ENCODE assay signal across 1 cellular context in genomic region chr18:9575558-9575957, GRCh38.
TF ChIP-seq lines count a peak whose summit lies in the region.

No MANE protein-coding gene starts in this region.

TF ChIP-seq in K562, 482 proteins besides CTCF, POLR2A, EP300 and RAD21 (continued from another document and continues in another):
- TF ChIP-seq NR2C2 (CRISPR knock-in tag; IDR thresholded peaks at IDR 0.05) (0 out of 2 replicates have a peak, but pooled peaks have one; percentile 34), NR2C2 (tag; IDR thresholded peaks at IDR 0.05) (no peak), PHTF2 (CRISPR knock-in tag; IDR thresholded peaks at IDR 0.05) (no peak), ZNF512 (tag; IDR thresholded peaks at IDR 0.05) (no peak), NR1H2 (CRISPR knock-in tag; IDR thresholded peaks at IDR 0.05) (no peak), ZNF77 (CRISPR knock-in tag; IDR thresholded peaks at IDR 0.05) (no peak), HDAC6 (IDR thresholded peaks at IDR 0.05; ENCODE audit: low read depth, low read length) (no peak), NUFIP1 (IDR thresholded peaks at IDR 0.05; ENCODE audit: partially characterized antibody) (no peak), WHSC1 (IDR thresholded peaks at IDR 0.05; ENCODE audit: low read length) (no peak), NCOA2 (IDR thresholded peaks at IDR 0.05; ENCODE audit: partially characterized antibody in 2 of 2) (peak in 1 of 2 experiments; percentile 54), NCOR1 (IDR thresholded peaks at IDR 0.05) (no peak), FUS (optimal IDR thresholded peaks at IDR 0.05; ENCODE audit: low read depth, low read length) (no peak), LEF1 (IDR thresholded peaks at IDR 0.05) (no peak), MXI1 (IDR thresholded peaks at IDR 0.05; ENCODE audit: low read depth, low read length) (no peak), GTF2E2 (tag; IDR thresholded peaks at IDR 0.05) (no peak), DACH1 (IDR thresholded peaks at IDR 0.05; ENCODE audit: partially characterized antibody) (no peak), CHCHD3 (CRISPR knock-in tag; IDR thresholded peaks at IDR 0.05) (no peak), ZNF133 (CRISPR knock-in tag; IDR thresholded peaks at IDR 0.05) (no peak), BDP1 (IDR thresholded peaks at IDR 0.05; ENCODE audit: insufficient read depth, insufficient read length) (no peak), NFIX (CRISPR knock-in tag; IDR thresholded peaks at IDR 0.05; ENCODE audit: low read depth) (peak; percentile 47; the same call in 1 of the 2 replicates), ZNF644 (tag; IDR thresholded peaks at IDR 0.05; ENCODE audit: low read depth) (no peak), NEUROD1 (IDR thresholded peaks at IDR 0.05; ENCODE audit: borderline replicate concordance, low read depth, low read length, partially characterized antibody) (no peak), BCL6 (CRISPR knock-in tag; IDR thresholded peaks at IDR 0.05) (no peak), ZNF778 (CRISPR knock-in tag; IDR thresholded peaks at IDR 0.05) (no peak), TBL1XR1 (IDR thresholded peaks at IDR 0.05; ENCODE audit: low read length in 2 of 2) (no peak), SMARCA4 (IDR thresholded peaks at IDR 0.05) (0 out of 2 replicates have a peak, but pooled peaks have one; percentile 23), HNRNPLL (IDR thresholded peaks at IDR 0.05; ENCODE audit: low read depth, low read length, poor library complexity, severe bottlenecking) (no peak), GABPB2 (CRISPR knock-in tag; conservative IDR thresholded peaks at IDR 0.05) (no peak), PHB (CRISPR knock-in tag; IDR thresholded peaks at IDR 0.05) (no peak), MECOM (CRISPR knock-in tag; IDR thresholded peaks at IDR 0.05) (no peak), ZBED1 (IDR thresholded peaks at IDR 0.05) (no peak), HCFC1 (IDR thresholded peaks at IDR 0.05; ENCODE audit: low read depth, low read length) (no peak), DEAF1 (CRISPR knock-in tag; IDR thresholded peaks at IDR 0.05) (peak; percentile 80), POLR2AphosphoS2 (IDR thresholded peaks at IDR 0.05; ENCODE audit: low read length) (no peak), PCBP2 (IDR thresholded peaks at IDR 0.05; ENCODE audit: low read depth, low read length, poor library complexity, severe bottlenecking) (no peak), CEBPG (CRISPR knock-in tag; IDR thresholded peaks at IDR 0.05) (no peak), CEBPG (tag; conservative IDR thresholded peaks at IDR 0.05 in 1 of 2, IDR thresholded peaks at IDR 0.05 in 1 of 2) (peak; percentile 75 to 81; a peak in 3 of 4 replicates), HDAC8 (tag; IDR thresholded peaks at IDR 0.05) (no peak), MCM2 (IDR thresholded peaks at IDR 0.05; ENCODE audit: low read depth) (no peak), KDM2B (CRISPR knock-in tag; IDR thresholded peaks at IDR 0.05) (no peak), KLF1 (tag; IDR thresholded peaks at IDR 0.05) (no peak), PYGO2 (tag; IDR thresholded peaks at IDR 0.05) (no peak), XRCC3 (IDR thresholded peaks at IDR 0.05) (no peak), SMARCB1 (IDR thresholded peaks at IDR 0.05; ENCODE audit: insufficient read length, low read depth) (peak; percentile 92), ASH1L (IDR thresholded peaks at IDR 0.05; ENCODE audit: borderline replicate concordance, low read depth, partially characterized antibody) (no peak), KLF16 (IDR thresholded peaks at IDR 0.05) (no peak), TAF9B (IDR thresholded peaks at IDR 0.05; ENCODE audit: partially characterized antibody) (no peak), TAF15 (IDR thresholded peaks at IDR 0.05; ENCODE audit: low read depth, low read length) (no peak), TCF7L2 (IDR thresholded peaks at IDR 0.05; ENCODE audit: low read depth, low read length) (no peak)
- TF ChIP-seq, protein P1, sequence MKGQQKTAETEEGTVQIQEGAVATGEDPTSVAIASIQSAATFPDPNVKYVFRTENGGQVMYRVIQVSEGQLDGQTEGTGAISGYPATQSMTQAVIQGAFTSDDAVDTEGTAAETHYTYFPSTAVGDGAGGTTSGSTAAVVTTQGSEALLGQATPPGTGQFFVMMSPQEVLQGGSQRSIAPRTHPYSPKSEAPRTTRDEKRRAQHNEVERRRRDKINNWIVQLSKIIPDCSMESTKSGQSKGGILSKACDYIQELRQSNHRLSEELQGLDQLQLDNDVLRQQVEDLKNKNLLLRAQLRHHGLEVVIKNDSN (CRISPR knock-in tag; IDR thresholded peaks at IDR 0.05), result no peak
- TF ChIP-seq, protein P2, sequence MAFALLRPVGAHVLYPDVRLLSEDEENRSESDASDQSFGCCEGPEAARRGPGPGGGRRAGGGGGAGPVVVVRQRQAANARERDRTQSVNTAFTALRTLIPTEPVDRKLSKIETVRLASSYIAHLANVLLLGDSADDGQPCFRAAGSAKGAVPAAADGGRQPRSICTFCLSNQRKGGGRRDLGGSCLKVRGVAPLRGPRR (CRISPR knock-in tag; IDR thresholded peaks at IDR 0.05), result no peak
- TF ChIP-seq, protein P3, sequence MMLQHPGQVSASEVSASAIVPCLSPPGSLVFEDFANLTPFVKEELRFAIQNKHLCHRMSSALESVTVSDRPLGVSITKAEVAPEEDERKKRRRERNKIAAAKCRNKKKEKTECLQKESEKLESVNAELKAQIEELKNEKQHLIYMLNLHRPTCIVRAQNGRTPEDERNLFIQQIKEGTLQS (IDR thresholded peaks at IDR 0.05), result no peak; the same call in 1 of the 2 replicates
- TF ChIP-seq, protein P3 (CRISPR knock-in tag; conservative IDR thresholded peaks at IDR 0.05), result peak; percentile 39; the same call in 1 of the 2 replicates
- TF ChIP-seq, protein P4, sequence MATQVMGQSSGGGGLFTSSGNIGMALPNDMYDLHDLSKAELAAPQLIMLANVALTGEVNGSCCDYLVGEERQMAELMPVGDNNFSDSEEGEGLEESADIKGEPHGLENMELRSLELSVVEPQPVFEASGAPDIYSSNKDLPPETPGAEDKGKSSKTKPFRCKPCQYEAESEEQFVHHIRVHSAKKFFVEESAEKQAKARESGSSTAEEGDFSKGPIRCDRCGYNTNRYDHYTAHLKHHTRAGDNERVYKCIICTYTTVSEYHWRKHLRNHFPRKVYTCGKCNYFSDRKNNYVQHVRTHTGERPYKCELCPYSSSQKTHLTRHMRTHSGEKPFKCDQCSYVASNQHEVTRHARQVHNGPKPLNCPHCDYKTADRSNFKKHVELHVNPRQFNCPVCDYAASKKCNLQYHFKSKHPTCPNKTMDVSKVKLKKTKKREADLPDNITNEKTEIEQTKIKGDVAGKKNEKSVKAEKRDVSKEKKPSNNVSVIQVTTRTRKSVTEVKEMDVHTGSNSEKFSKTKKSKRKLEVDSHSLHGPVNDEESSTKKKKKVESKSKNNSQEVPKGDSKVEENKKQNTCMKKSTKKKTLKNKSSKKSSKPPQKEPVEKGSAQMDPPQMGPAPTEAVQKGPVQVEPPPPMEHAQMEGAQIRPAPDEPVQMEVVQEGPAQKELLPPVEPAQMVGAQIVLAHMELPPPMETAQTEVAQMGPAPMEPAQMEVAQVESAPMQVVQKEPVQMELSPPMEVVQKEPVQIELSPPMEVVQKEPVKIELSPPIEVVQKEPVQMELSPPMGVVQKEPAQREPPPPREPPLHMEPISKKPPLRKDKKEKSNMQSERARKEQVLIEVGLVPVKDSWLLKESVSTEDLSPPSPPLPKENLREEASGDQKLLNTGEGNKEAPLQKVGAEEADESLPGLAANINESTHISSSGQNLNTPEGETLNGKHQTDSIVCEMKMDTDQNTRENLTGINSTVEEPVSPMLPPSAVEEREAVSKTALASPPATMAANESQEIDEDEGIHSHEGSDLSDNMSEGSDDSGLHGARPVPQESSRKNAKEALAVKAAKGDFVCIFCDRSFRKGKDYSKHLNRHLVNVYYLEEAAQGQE (CRISPR knock-in tag; IDR thresholded peaks at IDR 0.05; ENCODE audit: low read depth), result no peak
- TF ChIP-seq, protein P5, sequence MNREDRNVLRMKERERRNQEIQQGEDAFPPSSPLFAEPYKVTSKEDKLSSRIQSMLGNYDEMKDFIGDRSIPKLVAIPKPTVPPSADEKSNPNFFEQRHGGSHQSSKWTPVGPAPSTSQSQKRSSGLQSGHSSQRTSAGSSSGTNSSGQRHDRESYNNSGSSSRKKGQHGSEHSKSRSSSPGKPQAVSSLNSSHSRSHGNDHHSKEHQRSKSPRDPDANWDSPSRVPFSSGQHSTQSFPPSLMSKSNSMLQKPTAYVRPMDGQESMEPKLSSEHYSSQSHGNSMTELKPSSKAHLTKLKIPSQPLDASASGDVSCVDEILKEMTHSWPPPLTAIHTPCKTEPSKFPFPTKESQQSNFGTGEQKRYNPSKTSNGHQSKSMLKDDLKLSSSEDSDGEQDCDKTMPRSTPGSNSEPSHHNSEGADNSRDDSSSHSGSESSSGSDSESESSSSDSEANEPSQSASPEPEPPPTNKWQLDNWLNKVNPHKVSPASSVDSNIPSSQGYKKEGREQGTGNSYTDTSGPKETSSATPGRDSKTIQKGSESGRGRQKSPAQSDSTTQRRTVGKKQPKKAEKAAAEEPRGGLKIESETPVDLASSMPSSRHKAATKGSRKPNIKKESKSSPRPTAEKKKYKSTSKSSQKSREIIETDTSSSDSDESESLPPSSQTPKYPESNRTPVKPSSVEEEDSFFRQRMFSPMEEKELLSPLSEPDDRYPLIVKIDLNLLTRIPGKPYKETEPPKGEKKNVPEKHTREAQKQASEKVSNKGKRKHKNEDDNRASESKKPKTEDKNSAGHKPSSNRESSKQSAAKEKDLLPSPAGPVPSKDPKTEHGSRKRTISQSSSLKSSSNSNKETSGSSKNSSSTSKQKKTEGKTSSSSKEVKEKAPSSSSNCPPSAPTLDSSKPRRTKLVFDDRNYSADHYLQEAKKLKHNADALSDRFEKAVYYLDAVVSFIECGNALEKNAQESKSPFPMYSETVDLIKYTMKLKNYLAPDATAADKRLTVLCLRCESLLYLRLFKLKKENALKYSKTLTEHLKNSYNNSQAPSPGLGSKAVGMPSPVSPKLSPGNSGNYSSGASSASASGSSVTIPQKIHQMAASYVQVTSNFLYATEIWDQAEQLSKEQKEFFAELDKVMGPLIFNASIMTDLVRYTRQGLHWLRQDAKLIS (CRISPR knock-in tag; IDR thresholded peaks at IDR 0.05), result no peak
- TF ChIP-seq, protein P6, sequence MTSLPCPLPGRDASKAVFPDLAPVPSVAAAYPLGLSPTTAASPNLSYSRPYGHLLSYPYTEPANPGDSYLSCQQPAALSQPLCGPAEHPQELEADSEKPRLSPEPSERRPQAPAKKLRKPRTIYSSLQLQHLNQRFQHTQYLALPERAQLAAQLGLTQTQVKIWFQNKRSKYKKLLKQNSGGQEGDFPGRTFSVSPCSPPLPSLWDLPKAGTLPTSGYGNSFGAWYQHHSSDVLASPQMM (CRISPR knock-in tag; IDR thresholded peaks at IDR 0.05), result no peak
